ENCODE assay signal across 1 cellular context in the genomic region with DNA sequence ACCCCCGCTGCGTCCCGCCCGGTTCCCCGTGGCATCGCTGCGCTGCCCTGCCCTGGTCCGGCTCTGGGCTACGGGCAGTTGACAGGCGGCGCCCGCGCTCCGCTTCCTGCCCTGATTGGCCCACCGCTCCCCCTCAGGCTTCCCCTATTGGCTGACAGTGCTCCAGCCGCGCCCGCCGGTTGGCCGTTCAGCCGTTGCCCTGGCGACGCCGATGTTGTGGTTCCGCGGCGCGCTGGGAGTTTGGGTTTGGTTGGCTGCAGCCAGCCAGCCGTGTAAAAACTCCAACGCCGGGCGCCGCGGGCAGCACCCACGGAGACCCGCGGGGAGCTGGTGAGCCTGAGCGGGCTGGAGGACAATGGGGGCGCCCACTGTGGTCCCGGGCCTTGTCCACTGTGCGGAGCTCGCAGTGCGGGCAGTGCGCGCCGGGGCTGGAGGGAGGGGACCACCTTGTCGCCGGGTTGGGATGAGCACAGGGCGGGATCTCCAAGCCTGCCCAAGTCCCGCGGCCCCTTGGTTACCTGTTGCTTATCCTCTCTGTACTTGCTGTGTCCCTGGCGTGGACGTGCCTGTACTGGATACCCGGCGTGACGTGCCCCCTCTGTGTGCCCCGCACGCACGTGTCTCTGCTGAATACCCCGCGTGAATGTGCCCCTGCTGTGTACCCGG.
TF ChIP-seq lines count a peak whose summit lies in the region.

A gene (plus strand): TSS at position 243 of the 666 bp plus-strand sequence. CDS start 766 bp downstream, outside the sequence.

TF ChIP-seq in HepG2, 621 proteins besides CTCF, POLR2A, EP300 and RAD21 (continued from another document and continues in another):
- TF ChIP-seq, protein P1, sequence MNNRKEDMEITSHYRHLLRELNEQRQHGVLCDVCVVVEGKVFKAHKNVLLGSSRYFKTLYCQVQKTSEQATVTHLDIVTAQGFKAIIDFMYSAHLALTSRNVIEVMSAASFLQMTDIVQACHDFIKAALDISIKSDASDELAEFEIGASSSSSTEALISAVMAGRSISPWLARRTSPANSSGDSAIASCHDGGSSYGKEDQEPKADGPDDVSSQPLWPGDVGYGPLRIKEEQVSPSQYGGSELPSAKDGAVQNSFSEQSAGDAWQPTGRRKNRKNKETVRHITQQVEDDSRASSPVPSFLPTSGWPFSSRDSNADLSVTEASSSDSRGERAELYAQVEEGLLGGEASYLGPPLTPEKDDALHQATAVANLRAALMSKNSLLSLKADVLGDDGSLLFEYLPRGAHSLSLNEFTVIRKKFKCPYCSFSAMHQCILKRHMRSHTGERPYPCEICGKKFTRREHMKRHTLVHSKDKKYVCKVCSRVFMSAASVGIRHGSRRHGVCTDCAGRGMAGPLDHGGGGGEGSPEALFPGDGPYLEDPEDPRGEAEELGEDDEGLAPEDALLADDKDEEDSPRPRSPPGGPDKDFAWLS (CRISPR knock-in tag; IDR thresholded peaks at IDR 0.05; ENCODE audit: borderline replicate concordance), result no peak
- TF ChIP-seq KAT8 (CRISPR knock-in tag; IDR thresholded peaks at IDR 0.05) (no peak), TEAD3 (CRISPR knock-in tag; optimal IDR thresholded peaks at IDR 0.05; ENCODE audit: borderline replicate concordance) (no peak), ZNF121 (CRISPR knock-in tag; IDR thresholded peaks at IDR 0.05) (peak; percentile 56; the same call in 1 of the 2 replicates), CHD4 (IDR thresholded peaks at IDR 0.05; ENCODE audit: borderline replicate concordance, low read length) (no peak), ZFP36 (IDR thresholded peaks at IDR 0.05; ENCODE audit: borderline replicate concordance, low read depth, low read length, partially characterized antibody) (no peak), ZNF709 (CRISPR knock-in tag; IDR thresholded peaks at IDR 0.05) (no peak), HDAC1 (CRISPR knock-in tag; IDR thresholded peaks at IDR 0.05) (peak; percentile 73; the same call in 1 of the 2 replicates), RFX5 (IDR thresholded peaks at IDR 0.05; ENCODE audit: low read depth, low read length) (peak; percentile 67; the same call in 1 of the 2 replicates), NFATC3 (CRISPR knock-in tag; IDR thresholded peaks at IDR 0.05) (no peak), HOXA5 (CRISPR knock-in tag; IDR thresholded peaks at IDR 0.05) (no peak), MAFG (CRISPR knock-in tag; IDR thresholded peaks at IDR 0.05) (no peak), HDAC6 (IDR thresholded peaks at IDR 0.05; ENCODE audit: low read depth, low read length) (no peak), MAF1 (CRISPR knock-in tag; IDR thresholded peaks at IDR 0.05; ENCODE audit: borderline replicate concordance) (no peak), CREB1 (IDR thresholded peaks at IDR 0.05) (peak; percentile 46; the same call in 1 of the 2 replicates), CREB1 (CRISPR knock-in tag; IDR thresholded peaks at IDR 0.05) (no peak), CHCHD3 (CRISPR knock-in tag; IDR thresholded peaks at IDR 0.05) (0 out of 2 replicates have a peak, but pooled peaks have one; percentile 52), SP2 (CRISPR knock-in tag; IDR thresholded peaks at IDR 0.05) (peak; percentile 72), BHLHE40 (IDR thresholded peaks at IDR 0.05; ENCODE audit: low read length) (no peak), YEATS4 (CRISPR knock-in tag; IDR thresholded peaks at IDR 0.05; ENCODE audit: borderline replicate concordance) (no peak), RBM39 (IDR thresholded peaks at IDR 0.05; ENCODE audit: low read depth, low read length, poor library complexity, severe bottlenecking) (peak; percentile 35), ZBTB20 (CRISPR knock-in tag; IDR thresholded peaks at IDR 0.05; ENCODE audit: borderline replicate concordance, low read depth) (no peak), ZMYM4 (CRISPR knock-in tag; IDR thresholded peaks at IDR 0.05) (peak; percentile 85), ELF4 (CRISPR knock-in tag; IDR thresholded peaks at IDR 0.05; ENCODE audit: borderline replicate concordance) (no peak), STAG1 (CRISPR knock-in tag; IDR thresholded peaks at IDR 0.05) (peak; percentile 56), U2AF2 (IDR thresholded peaks at IDR 0.05; ENCODE audit: low read depth, low read length) (peak; percentile 92), NR3C1 (CRISPR knock-in tag; IDR thresholded peaks at IDR 0.05) (no peak), PCBP2 (optimal IDR thresholded peaks at IDR 0.05; ENCODE audit: low read depth, low read length, poor library complexity, severe bottlenecking) (no peak), MIER3 (CRISPR knock-in tag; IDR thresholded peaks at IDR 0.05; ENCODE audit: borderline replicate concordance) (no peak)
- TF ChIP-seq, protein P2, sequence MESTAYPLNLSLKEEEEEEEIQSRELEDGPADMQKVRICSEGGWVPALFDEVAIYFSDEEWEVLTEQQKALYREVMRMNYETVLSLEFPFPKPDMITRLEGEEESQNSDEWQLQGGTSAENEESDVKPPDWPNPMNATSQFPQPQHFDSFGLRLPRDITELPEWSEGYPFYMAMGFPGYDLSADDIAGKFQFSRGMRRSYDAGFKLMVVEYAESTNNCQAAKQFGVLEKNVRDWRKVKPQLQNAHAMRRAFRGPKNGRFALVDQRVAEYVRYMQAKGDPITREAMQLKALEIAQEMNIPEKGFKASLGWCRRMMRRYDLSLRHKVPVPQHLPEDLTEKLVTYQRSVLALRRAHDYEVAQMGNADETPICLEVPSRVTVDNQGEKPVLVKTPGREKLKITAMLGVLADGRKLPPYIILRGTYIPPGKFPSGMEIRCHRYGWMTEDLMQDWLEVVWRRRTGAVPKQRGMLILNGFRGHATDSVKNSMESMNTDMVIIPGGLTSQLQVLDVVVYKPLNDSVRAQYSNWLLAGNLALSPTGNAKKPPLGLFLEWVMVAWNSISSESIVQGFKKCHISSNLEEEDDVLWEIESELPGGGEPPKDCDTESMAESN (CRISPR knock-in tag; conservative IDR thresholded peaks at IDR 0.05), result 0 out of 2 replicates have a peak, but pooled peaks have one; percentile 48
- TF ChIP-seq, protein P3, sequence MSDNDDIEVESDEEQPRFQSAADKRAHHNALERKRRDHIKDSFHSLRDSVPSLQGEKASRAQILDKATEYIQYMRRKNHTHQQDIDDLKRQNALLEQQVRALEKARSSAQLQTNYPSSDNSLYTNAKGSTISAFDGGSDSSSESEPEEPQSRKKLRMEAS (IDR thresholded peaks at IDR 0.05), result peak; percentile 71
- TF ChIP-seq, protein P4, sequence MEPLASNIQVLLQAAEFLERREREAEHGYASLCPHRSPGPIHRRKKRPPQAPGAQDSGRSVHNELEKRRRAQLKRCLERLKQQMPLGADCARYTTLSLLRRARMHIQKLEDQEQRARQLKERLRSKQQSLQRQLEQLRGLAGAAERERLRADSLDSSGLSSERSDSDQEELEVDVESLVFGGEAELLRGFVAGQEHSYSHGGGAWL (CRISPR knock-in tag; IDR thresholded peaks at IDR 0.05), result 0 out of 2 replicates have a peak, but pooled peaks have one; percentile 10
- TF ChIP-seq, protein P5, sequence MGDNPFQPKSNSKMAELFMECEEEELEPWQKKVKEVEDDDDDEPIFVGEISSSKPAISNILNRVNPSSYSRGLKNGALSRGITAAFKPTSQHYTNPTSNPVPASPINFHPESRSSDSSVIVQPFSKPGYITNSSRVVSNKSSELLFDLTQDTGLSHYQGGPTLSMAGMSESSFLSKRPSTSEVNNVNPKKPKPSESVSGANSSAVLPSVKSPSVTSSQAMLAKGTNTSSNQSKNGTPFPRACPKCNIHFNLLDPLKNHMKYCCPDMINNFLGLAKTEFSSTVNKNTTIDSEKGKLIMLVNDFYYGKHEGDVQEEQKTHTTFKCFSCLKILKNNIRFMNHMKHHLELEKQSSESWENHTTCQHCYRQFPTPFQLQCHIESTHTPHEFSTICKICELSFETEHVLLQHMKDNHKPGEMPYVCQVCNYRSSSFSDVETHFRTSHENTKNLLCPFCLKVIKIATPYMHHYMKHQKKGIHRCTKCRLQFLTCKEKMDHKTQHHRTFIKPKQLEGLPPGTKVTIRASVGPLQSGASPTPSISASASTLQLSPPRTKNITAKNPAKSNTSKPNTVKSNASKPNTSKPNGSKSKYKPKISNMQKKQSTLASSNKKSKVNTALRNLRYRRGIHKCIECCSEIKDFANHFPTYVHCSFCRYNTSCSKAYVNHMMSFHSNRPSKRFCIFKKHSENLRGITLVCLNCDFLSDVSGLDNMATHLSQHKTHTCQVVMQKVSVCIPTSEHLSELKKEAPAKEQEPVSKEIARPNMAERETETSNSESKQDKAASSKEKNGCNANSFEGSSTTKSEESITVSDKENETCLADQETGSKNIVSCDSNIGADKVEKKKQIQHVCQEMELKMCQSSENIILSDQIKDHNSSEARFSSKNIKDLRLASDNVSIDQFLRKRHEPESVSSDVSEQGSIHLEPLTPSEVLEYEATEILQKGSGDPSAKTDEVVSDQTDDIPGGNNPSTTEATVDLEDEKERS (CRISPR knock-in tag; IDR thresholded peaks at IDR 0.05), result 0 out of 2 replicates have a peak, but pooled peaks have one; percentile 27
- TF ChIP-seq, protein P6, sequence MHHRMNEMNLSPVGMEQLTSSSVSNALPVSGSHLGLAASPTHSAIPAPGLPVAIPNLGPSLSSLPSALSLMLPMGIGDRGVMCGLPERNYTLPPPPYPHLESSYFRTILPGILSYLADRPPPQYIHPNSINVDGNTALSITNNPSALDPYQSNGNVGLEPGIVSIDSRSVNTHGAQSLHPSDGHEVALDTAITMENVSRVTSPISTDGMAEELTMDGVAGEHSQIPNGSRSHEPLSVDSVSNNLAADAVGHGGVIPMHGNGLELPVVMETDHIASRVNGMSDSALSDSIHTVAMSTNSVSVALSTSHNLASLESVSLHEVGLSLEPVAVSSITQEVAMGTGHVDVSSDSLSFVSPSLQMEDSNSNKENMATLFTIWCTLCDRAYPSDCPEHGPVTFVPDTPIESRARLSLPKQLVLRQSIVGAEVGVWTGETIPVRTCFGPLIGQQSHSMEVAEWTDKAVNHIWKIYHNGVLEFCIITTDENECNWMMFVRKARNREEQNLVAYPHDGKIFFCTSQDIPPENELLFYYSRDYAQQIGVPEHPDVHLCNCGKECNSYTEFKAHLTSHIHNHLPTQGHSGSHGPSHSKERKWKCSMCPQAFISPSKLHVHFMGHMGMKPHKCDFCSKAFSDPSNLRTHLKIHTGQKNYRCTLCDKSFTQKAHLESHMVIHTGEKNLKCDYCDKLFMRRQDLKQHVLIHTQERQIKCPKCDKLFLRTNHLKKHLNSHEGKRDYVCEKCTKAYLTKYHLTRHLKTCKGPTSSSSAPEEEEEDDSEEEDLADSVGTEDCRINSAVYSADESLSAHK (CRISPR knock-in tag; IDR thresholded peaks at IDR 0.05; ENCODE audit: borderline replicate concordance), result no peak
- TF ChIP-seq, protein P7, sequence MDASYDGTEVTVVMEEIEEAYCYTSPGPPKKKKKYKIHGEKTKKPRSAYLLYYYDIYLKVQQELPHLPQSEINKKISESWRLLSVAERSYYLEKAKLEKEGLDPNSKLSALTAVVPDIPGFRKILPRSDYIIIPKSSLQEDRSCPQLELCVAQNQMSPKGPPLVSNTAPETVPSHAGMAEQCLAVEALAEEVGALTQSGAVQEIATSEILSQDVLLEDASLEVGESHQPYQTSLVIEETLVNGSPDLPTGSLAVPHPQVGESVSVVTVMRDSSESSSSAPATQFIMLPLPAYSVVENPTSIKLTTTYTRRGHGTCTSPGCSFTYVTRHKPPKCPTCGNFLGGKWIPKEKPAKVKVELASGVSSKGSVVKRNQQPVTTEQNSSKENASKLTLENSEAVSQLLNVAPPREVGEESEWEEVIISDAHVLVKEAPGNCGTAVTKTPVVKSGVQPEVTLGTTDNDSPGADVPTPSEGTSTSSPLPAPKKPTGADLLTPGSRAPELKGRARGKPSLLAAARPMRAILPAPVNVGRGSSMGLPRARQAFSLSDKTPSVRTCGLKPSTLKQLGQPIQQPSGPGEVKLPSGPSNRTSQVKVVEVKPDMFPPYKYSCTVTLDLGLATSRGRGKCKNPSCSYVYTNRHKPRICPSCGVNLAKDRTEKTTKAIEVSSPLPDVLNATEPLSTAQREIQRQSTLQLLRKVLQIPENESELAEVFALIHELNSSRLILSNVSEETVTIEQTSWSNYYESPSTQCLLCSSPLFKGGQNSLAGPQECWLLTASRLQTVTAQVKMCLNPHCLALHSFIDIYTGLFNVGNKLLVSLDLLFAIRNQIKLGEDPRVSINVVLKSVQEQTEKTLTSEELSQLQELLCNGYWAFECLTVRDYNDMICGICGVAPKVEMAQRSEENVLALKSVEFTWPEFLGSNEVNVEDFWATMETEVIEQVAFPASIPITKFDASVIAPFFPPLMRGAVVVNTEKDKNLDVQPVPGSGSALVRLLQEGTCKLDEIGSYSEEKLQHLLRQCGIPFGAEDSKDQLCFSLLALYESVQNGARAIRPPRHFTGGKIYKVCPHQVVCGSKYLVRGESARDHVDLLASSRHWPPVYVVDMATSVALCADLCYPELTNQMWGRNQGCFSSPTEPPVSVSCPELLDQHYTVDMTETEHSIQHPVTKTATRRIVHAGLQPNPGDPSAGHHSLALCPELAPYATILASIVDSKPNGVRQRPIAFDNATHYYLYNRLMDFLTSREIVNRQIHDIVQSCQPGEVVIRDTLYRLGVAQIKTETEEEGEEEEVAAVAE (CRISPR knock-in tag; IDR thresholded peaks at IDR 0.05; ENCODE audit: borderline replicate concordance), result no peak
- TF ChIP-seq, protein P8, sequence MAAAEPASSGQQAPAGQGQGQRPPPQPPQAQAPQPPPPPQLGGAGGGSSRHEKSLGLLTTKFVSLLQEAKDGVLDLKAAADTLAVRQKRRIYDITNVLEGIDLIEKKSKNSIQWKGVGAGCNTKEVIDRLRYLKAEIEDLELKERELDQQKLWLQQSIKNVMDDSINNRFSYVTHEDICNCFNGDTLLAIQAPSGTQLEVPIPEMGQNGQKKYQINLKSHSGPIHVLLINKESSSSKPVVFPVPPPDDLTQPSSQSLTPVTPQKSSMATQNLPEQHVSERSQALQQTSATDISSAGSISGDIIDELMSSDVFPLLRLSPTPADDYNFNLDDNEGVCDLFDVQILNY (CRISPR knock-in tag; conservative IDR thresholded peaks at IDR 0.05), result peak; percentile 82
- TF ChIP-seq, protein P9, sequence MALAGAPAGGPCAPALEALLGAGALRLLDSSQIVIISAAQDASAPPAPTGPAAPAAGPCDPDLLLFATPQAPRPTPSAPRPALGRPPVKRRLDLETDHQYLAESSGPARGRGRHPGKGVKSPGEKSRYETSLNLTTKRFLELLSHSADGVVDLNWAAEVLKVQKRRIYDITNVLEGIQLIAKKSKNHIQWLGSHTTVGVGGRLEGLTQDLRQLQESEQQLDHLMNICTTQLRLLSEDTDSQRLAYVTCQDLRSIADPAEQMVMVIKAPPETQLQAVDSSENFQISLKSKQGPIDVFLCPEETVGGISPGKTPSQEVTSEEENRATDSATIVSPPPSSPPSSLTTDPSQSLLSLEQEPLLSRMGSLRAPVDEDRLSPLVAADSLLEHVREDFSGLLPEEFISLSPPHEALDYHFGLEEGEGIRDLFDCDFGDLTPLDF (CRISPR knock-in tag; IDR thresholded peaks at IDR 0.05), result peak; percentile 70
- TF ChIP-seq, protein P10, sequence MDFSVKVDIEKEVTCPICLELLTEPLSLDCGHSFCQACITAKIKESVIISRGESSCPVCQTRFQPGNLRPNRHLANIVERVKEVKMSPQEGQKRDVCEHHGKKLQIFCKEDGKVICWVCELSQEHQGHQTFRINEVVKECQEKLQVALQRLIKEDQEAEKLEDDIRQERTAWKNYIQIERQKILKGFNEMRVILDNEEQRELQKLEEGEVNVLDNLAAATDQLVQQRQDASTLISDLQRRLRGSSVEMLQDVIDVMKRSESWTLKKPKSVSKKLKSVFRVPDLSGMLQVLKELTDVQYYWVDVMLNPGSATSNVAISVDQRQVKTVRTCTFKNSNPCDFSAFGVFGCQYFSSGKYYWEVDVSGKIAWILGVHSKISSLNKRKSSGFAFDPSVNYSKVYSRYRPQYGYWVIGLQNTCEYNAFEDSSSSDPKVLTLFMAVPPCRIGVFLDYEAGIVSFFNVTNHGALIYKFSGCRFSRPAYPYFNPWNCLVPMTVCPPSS (IDR thresholded peaks at IDR 0.05), result no peak
- TF ChIP-seq, protein P11, sequence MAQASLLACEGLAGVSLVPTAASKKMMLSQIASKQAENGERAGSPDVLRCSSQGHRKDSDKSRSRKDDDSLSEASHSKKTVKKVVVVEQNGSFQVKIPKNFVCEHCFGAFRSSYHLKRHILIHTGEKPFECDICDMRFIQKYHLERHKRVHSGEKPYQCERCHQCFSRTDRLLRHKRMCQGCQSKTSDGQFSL (CRISPR knock-in tag; IDR thresholded peaks at IDR 0.05), result no peak
